Comparison of ENCODE assay signal across 15 cellular contexts in the genomic region with DNA sequence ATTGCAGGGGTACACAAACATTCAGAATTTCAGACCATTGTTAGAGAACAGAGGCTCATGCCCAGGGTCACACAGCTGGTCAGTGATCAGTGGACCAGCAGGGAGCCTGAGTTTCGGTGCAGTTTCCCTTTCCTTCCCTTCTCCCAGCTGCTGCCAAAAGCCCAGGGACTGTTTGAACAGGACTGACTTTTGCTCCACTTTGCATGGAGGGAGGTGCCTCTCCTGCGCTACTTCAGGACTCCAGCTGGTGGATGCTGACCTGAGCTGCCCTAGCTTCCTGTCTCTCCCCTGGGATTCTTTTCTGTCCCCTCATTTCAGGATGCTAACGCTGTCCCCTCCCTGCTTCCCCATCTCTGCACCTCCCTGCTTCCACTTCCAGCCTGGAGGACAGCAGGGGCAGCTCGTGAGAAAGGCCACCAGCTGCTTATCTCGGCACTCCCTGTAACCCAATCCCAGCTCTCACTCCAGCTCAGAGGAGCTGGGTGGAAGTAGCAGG. TPM values are rescaled to one million over a fixed set of nuclear protein-coding genes. Genes with fewer than 3 reads are reported as not detected.
DNase-seq lines count a peak whose midpoint lies in the region; ATAC-seq and TF ChIP-seq lines count a peak whose summit lies in the region.
"Had no signal": no experiment of that assay in that cellular context is flagged by ENCODE, and none has a peak within 500 bp of the region (broad histone marks: within the 10 kb centered on the region; RNA-seq: fewer than 3 reads in every experiment).

No MANE protein-coding gene starts in this region.

- ATAC-seq in Right ventricle myocardium superior (ENCODE audit: poor library complexity) (peak; percentile 73), HG02840 (IDR thresholded peaks at IDR 0.05; ENCODE audit: low FRiP score, unreplicated experiment) (no peak)
- ATAC-seq: naive thymus-derived CD4-positive, alpha-beta T cell had no signal

- no peak overlapping the region for H3K4me3 Mint-ChIP-seq in nephron progenitor cell
- no peak overlapping the region for H3K4me3 Mint-ChIP-seq in activated T-helper 1 cell treated with anti-CD3 and anti-CD28 coated beads, Interleukin-12 subunit alpha, Interleukin-12 subunit beta, Interleukin-2, Interleukin-4 antibody, amounts not matched to agents 30 ng/mL and 10 ng/mL and 1 ng/mL, durations not matched to agents 14 hours and 24 hours and 36 hours
- H3K4me3 Mint-ChIP-seq: activated T-cell treated with anti-CD3 and anti-CD28 coated beads, Interleukin-2, amount 50 U/mL, for 24 hours; naive thymus-derived CD4-positive, alpha-beta T cell had no signal

- TF ChIP-seq CTCF in nephron progenitor cell (IDR thresholded peaks at IDR 0.05) = no peak

- H3K27me3 ChIP-seq in effector memory CD4-positive, alpha-beta T cell (replicated peaks; ENCODE audit: control insufficient read depth, insufficient read depth, low read length, poor library complexity, severe bottlenecking) = no peaks in the 10 kb centered on the region
- H3K27me3 ChIP-seq: spleen had no signal

- peaks cover 12% of the 10 kb centered on the region for H3K27me3 Mint-ChIP-seq in nephron progenitor cell (ENCODE audit: low read depth, poor library complexity)
- H3K27me3 Mint-ChIP-seq in activated T-helper 1 cell treated with anti-CD3 and anti-CD28 coated beads, Interleukin-12 subunit alpha, Interleukin-12 subunit beta, Interleukin-2, Interleukin-4 antibody, amounts not matched to agents 30 ng/mL and 10 ng/mL and 1 ng/mL, durations not matched to agents 14 hours and 24 hours and 36 hours (ENCODE audit: insufficient read depth) = peaks cover 17% of the 10 kb centered on the region

- no peaks in the 10 kb centered on the region for H3K9me3 ChIP-seq in effector memory CD4-positive, alpha-beta T cell (ENCODE audit: control insufficient read depth, low read length)
- H3K9me3 ChIP-seq: spleen had no signal

- DNase-seq in DMS 273 treated with DMSO at 0.1 percent for 48 hours (lab: John Stamatoyannopoulos, UW) = peak; percentile 44
- peak; percentile 81 for DNase-seq in NCI-H2171 treated with DMSO at 0.1 percent for 48 hours (lab: John Stamatoyannopoulos, UW)
- DNase-seq in Right ventricle myocardium superior = no peak
- peak; percentile 15 for DNase-seq in nephron progenitor cell
- DNase-seq in Ammon's horn (ENCODE audit: low spot score) = no peak
- DNase-seq in activated T-helper 1 cell treated with anti-CD3 and anti-CD28 coated beads, Interleukin-12 subunit alpha, Interleukin-12 subunit beta, Interleukin-2, Interleukin-4 antibody, amounts not matched to agents 30 ng/mL and 10 ng/mL and 1 ng/mL, durations not matched to agents 14 hours and 24 hours and 36 hours (ENCODE audit: low spot score) = no peak
- no peak for DNase-seq in effector memory CD4-positive, alpha-beta T cell
- DNase-seq: activated T-cell treated with anti-CD3 and anti-CD28 coated beads, Interleukin-2, amount 50 U/mL, for 24 hours; IMR-90; naive thymus-derived CD4-positive, alpha-beta T cell; NCI-H187 treated with DMSO at 0.1 percent for 48 hours; spleen had no signal

- H3K4me1 Mint-ChIP-seq in nephron progenitor cell = peaks cover 29% of the 10 kb centered on the region
- peaks cover 5% of the 10 kb centered on the region for H3K4me1 Mint-ChIP-seq in activated T-helper 1 cell treated with anti-CD3 and anti-CD28 coated beads, Interleukin-12 subunit alpha, Interleukin-12 subunit beta, Interleukin-2, Interleukin-4 antibody, amounts not matched to agents 30 ng/mL and 10 ng/mL and 1 ng/mL, durations not matched to agents 14 hours and 24 hours and 36 hours (ENCODE audit: low read depth)
- H3K4me1 Mint-ChIP-seq: naive thymus-derived CD4-positive, alpha-beta T cell had no signal

- H3K4me3 ChIP-seq in effector memory CD4-positive, alpha-beta T cell (ENCODE audit: insufficient read depth, low read depth, low read length, poor library complexity, severe bottlenecking) = no peak overlapping the region
- H3K4me3 ChIP-seq: spleen had no signal

- H3K9me3 Mint-ChIP-seq in nephron progenitor cell = no peaks in the 10 kb centered on the region
- H3K9me3 Mint-ChIP-seq in activated T-helper 1 cell treated with anti-CD3 and anti-CD28 coated beads, Interleukin-12 subunit alpha, Interleukin-12 subunit beta, Interleukin-2, Interleukin-4 antibody, amounts not matched to agents 30 ng/mL and 10 ng/mL and 1 ng/mL, durations not matched to agents 14 hours and 24 hours and 36 hours = no peaks in the 10 kb centered on the region
- H3K9me3 Mint-ChIP-seq: activated T-cell treated with anti-CD3 and anti-CD28 coated beads, Interleukin-2, amount 50 U/mL, for 24 hours had no signal

- no peaks in the 10 kb centered on the region for H3K36me3 ChIP-seq in effector memory CD4-positive, alpha-beta T cell (ENCODE audit: control insufficient read depth, insufficient read depth, low read length)
- H3K36me3 ChIP-seq: spleen had no signal

- peak overlapping the region; percentile 89 for H3K27ac Mint-ChIP-seq in nephron progenitor cell
- no peak overlapping the region for H3K27ac Mint-ChIP-seq in activated T-helper 1 cell treated with anti-CD3 and anti-CD28 coated beads, Interleukin-12 subunit alpha, Interleukin-12 subunit beta, Interleukin-2, Interleukin-4 antibody, amounts not matched to agents 30 ng/mL and 10 ng/mL and 1 ng/mL, durations not matched to agents 14 hours and 24 hours and 36 hours
- H3K27ac Mint-ChIP-seq: activated T-cell treated with anti-CD3 and anti-CD28 coated beads, Interleukin-2, amount 50 U/mL, for 24 hours had no signal

- intact Hi-C loops in Right ventricle myocardium superior (cut with DNase I) = no loop called here
- intact Hi-C loops in activated T-helper 1 cell treated with anti-CD3 and anti-CD28 coated beads, Interleukin-12 subunit alpha, Interleukin-12 subunit beta, Interleukin-2, Interleukin-4 antibody, amounts not matched to agents 30 ng/mL and 10 ng/mL and 1 ng/mL, durations not matched to agents 14 hours and 24 hours and 36 hours (cut with micrococcal nuclease) = no loop called here

- no peak overlapping the region for H3K27ac ChIP-seq in effector memory CD4-positive, alpha-beta T cell (ENCODE audit: insufficient read depth, low read length, poor library complexity, severe bottlenecking)
- H3K27ac ChIP-seq: C4-2B, VCaP had no signal

- H3K4me1 ChIP-seq in effector memory CD4-positive, alpha-beta T cell (ENCODE audit: control insufficient read depth, insufficient read depth, low read length, poor library complexity, severe bottlenecking) = no peaks in the 10 kb centered on the region

- no peaks in the 10 kb centered on the region for H3K36me3 Mint-ChIP-seq in nephron progenitor cell (ENCODE audit: low read depth)
- H3K36me3 Mint-ChIP-seq in activated T-helper 1 cell treated with anti-CD3 and anti-CD28 coated beads, Interleukin-12 subunit alpha, Interleukin-12 subunit beta, Interleukin-2, Interleukin-4 antibody, amounts not matched to agents 30 ng/mL and 10 ng/mL and 1 ng/mL, durations not matched to agents 14 hours and 24 hours and 36 hours (ENCODE audit: low read depth) = no peaks in the 10 kb centered on the region
- H3K36me3 Mint-ChIP-seq: naive thymus-derived CD4-positive, alpha-beta T cell had no signal

RNA-seq across cellular contexts. Expression of a gene that starts 14.5 kb away (rescaled TPM):
- not detected for total RNA-seq in Right ventricle myocardium superior
- total RNA-seq in activated T-helper 1 cell treated with anti-CD3 and anti-CD28 coated beads, Interleukin-12 subunit alpha, Interleukin-12 subunit beta, Interleukin-2, Interleukin-4 antibody, amounts not matched to agents 30 ng/mL and 10 ng/mL and 1 ng/mL, durations not matched to agents 14 hours and 24 hours and 36 hours = 0.18 and 0.20 TPM in 2 replicates
- total RNA-seq: IMR-90 had no signal

Comparison
In these comparisons a context has a peak if more than half of its experiments do, and no peak if none do; other contexts are left out.
1. DNase-seq: peak in DMS 273 treated with DMSO at 0.1 percent for 48 hours (single experiment), NCI-H2171 treated with DMSO at 0.1 percent for 48 hours (single experiment) and nephron progenitor cell (single experiment); none in Right ventricle myocardium superior (single experiment), Ammon's horn (single experiment), activated T-helper 1 cell treated with anti-CD3 and anti-CD28 coated beads, Interleukin-12 subunit alpha, Interleukin-12 subunit beta, Interleukin-2, Interleukin-4 antibody, amounts not matched to agents 30 ng/mL and 10 ng/mL and 1 ng/mL, durations not matched to agents 14 hours and 24 hours and 36 hours (single experiment) and effector memory CD4-positive, alpha-beta T cell (0 of 3).